Comparison of ENCODE assay signal across 1 cellular context in the genomic region with DNA sequence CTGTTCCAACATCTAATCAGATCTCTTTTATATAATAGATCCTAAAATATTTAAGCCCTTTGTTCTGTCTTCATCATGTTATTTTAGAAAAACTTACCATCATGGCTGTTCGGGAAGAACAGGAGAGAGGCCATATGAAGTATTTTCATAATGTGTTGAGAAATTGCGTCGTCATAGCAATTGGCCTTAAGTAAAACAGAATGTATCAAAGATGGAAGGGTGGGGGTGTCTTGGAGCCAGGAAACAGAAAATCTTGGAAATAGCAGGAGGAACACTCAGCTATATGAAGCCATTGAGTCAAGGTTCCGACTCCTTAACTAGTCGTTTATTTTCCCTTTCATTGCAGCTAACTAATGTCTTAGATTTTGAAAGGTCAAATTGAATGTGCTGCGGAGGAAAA.
TF ChIP-seq lines count a peak whose summit lies in the region.

No MANE protein-coding gene starts in this region.

TF ChIP-seq in endothelial cell of umbilical vein, 7 proteins besides CTCF, POLR2A, EP300 and RAD21:
- TF ChIP-seq GATA2 (IDR thresholded peaks at IDR 0.05; ENCODE audit: insufficient read depth, insufficient read length, low read depth, low read length) (no peak), MAX (IDR thresholded peaks at IDR 0.05; ENCODE audit: insufficient read depth, insufficient read length) (no peak), JUN (IDR thresholded peaks at IDR 0.05; ENCODE audit: borderline replicate concordance, insufficient read depth, insufficient read length, low read depth) (no peak), EZH2 (IDR thresholded peaks at IDR 0.05; ENCODE audit: borderline replicate concordance, low read depth, low read length, severe bottlenecking) (no peak), FOS (IDR thresholded peaks at IDR 0.05; ENCODE audit: borderline replicate concordance, insufficient read depth, low read length) (no peak), POLR2AphosphoS5 (IDR thresholded peaks at IDR 0.05; ENCODE audit: insufficient read depth, low read depth, low read length) (no peak), MYC (IDR thresholded peaks at IDR 0.05; ENCODE audit: low read depth, low read length) (no peak)
